ENCODE assay signal across 11 cellular contexts in the genomic region with DNA sequence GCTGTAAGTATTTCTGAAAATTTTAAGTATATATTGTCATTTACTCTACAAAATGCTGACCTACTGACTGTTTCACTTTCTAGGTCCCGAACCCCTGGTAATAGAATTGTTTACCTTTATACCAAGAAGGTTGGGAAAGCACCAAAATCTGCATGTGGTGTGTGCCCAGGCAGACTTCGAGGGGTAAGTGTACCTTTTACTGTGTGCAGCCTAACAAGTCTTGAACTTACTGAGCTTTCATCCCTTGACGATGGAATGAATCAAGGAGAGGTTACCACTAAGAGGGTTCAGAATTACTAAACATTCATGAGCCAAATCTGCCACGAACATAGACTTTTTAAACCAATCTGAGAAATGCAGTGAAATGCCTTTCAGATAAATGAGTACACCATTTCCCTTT.
DNase-seq lines count a peak whose midpoint lies in the region.
"Had no signal": no experiment of that assay in that cellular context is flagged by ENCODE, and none has a peak within 500 bp of the region (broad histone marks: within the 10 kb centered on the region; RNA-seq: fewer than 3 reads in every experiment).

No MANE protein-coding gene starts in this region.

- no peaks in the 10 kb centered on the region for H3K4me1 ChIP-seq in iPS-18a (ENCODE audit: control insufficient read depth, low read depth, low read length)
- H3K4me1 ChIP-seq: prostate gland had no signal

- peaks cover 57% of the 10 kb centered on the region for H3K36me3 ChIP-seq in iPS-18a (ENCODE audit: control insufficient read depth, low read depth, low read length)

- H3K27me3 ChIP-seq in iPS-18a (ENCODE audit: control insufficient read depth, insufficient read depth, low read length), result no peaks in the 10 kb centered on the region
- H3K27me3 ChIP-seq: esophagus squamous epithelium had no signal

- no peak overlapping the region for H3K27ac ChIP-seq in iPS-18a (ENCODE audit: low read length)
- H3K27ac ChIP-seq: prostate gland had no signal

- peak overlapping the region; percentile 91 for H3K4me3 ChIP-seq in iPS-18a (ENCODE audit: low read length)

- peak overlapping the region; percentile 96 for H3K9ac ChIP-seq in iPS-18a (ENCODE audit: low read length)

- H3K9me3 ChIP-seq in iPS-18a (ENCODE audit: control insufficient read depth, low read depth, low read length), result no peaks in the 10 kb centered on the region
- H3K9me3 ChIP-seq: esophagus squamous epithelium, prostate gland had no signal

- DNase-seq in stimulated activated CD4-positive, alpha-beta T cell treated with anti-CD3 and anti-CD28 coated beads, Interleukin-4, amount 100 ng/mL, for 24 hours, result peak; percentile 44
- DNase-seq in stimulated activated CD4-positive, alpha-beta T cell treated with anti-CD3 and anti-CD28 coated beads, Interleukin-4, amount 100 ng/mL, for 1 hour, result no peak
- DNase-seq in activated T-cell treated with anti-CD3 and anti-CD28 coated beads, Interleukin-2, amount 50 U/mL, for 48 hours, result peak; percentile 31 to 37
- DNase-seq in NK-92 treated with Interleukin-12 subunit alpha and Interleukin-12 subunit beta, amount 100 ng/mL, for 24 hours (lab: John Stamatoyannopoulos, UW), result no peak
- DNase-seq in NCI-H128 (lab: John Stamatoyannopoulos, UW; ENCODE audit: unreplicated experiment) (no peak), GDM1 (lab: John Stamatoyannopoulos, UW) (no peak), NCI-H1105 treated with DMSO at 0.1 percent for 48 hours (lab: John Stamatoyannopoulos, UW) (no peak)
- DNase-seq: esophagus squamous epithelium, NCI-H774 had no signal

Comparison
In these comparisons a context has a peak if more than half of its experiments do, and no peak if none do; other contexts are left out.
1. DNase-seq: peak in stimulated activated CD4-positive, alpha-beta T cell treated with anti-CD3 and anti-CD28 coated beads, Interleukin-4, amount 100 ng/mL, for 24 hours (single experiment) and activated T-cell treated with anti-CD3 and anti-CD28 coated beads, Interleukin-2, amount 50 U/mL, for 48 hours (2 of 2); none in stimulated activated CD4-positive, alpha-beta T cell treated with anti-CD3 and anti-CD28 coated beads, Interleukin-4, amount 100 ng/mL, for 1 hour (single experiment), NK-92 treated with Interleukin-12 subunit alpha and Interleukin-12 subunit beta, amount 100 ng/mL, for 24 hours (single experiment), NCI-H128 (single experiment), GDM1 (single experiment) and NCI-H1105 treated with DMSO at 0.1 percent for 48 hours (single experiment).